In the genomic region with DNA sequence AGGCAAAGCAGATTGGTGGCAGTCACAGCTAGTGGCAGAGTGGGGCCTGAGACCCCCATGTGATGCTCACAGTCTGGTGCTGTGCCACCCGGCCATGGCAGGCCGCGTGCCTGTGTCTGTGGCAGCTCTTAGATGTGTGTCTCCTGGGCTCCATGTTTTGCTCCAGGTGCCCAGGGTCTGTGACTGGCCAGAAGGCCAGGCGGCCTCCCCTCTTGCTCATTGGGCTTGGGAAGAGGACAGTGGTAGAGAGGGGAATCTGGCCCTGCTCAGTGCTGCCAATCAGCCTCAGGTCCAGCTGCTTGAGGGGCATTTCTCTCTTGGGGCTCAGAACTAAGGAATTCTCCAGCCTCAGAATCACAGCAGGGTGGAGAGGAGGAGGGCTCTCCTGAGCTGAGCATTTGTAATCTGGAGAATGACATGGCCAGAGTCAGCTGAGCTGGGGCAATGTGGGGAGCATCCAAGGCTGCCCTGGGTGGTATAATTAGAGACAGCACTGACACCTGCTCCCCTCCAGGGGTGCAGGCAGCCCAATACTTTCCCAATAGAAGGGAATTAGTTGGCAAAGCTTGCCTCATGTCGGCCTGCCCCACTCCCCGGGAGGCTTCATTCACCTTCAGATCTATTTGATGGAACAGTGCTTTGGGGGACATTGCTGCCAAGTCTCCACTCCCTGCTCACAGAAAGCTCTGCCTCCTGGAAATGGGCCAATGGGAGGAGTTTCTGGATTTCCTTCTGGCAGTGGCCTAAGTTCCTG, we compare ENCODE assay signal across 8 cellular contexts. TPM values are rescaled to one million over a fixed set of nuclear protein-coding genes. Genes with fewer than 3 reads are reported as not detected.
A peak's percentile ranks its signal among the peaks of the same experiment; 100 is the strongest.
DNase-seq lines count a peak whose midpoint lies in the region; ATAC-seq, FAIRE-seq and TF ChIP-seq lines count a peak whose summit lies in the region.

No MANE protein-coding gene starts in this region.

- TF ChIP-seq CTCF in AG09309 (IDR thresholded peaks at IDR 0.05; ENCODE audit: control insufficient read depth, insufficient read depth, low read depth, low read length, missing control alignments) (peak; percentile 6), adrenal gland (IDR thresholded peaks at IDR 0.05) (no peak), gastrocnemius medialis (IDR thresholded peaks at IDR 0.05 in 4 of 5, conservative IDR thresholded peaks at IDR 0.05 in 1 of 5) (no peak)

- H3K36me3 ChIP-seq in adrenal gland (replicated peaks in 1 of 2) (peaks cover 0 to 23% of the 10 kb centered on the region in 2 donors), gastrocnemius medialis (peaks cover 0 to 12% of the 10 kb centered on the region in 2 donors)

- intact Hi-C loops in adrenal gland (cut with DNase I) = no loop called here
- intact Hi-C loops in left ventricle myocardium superior (cut with micrococcal nuclease) = no loop called here
- intact Hi-C loops in gastrocnemius medialis (cut with DNase I; ENCODE audit: low total_unique reads) = loop anchor here (2.0 kb wide), 1 partner anchor 54 kb away; no protein-coding TSS in a partner anchor

- ATAC-seq in left ventricle myocardium superior (peak; percentile 66), gastrocnemius medialis (peak; percentile 53 to 61), GM18520 (IDR thresholded peaks at IDR 0.05; ENCODE audit: unreplicated experiment) (no peak)
- no peak for ATAC-seq in activated T-cell treated with anti-CD3 and anti-CD28 coated beads, Interleukin-2, amount 50 U/mL, for 4 hours

- H3K4me1 Mint-ChIP-seq in activated T-cell treated with anti-CD3 and anti-CD28 coated beads, Interleukin-2, amount 50 U/mL, for 4 hours (ENCODE audit: low read depth) = peaks cover 37% of the 10 kb centered on the region

- H3K27me3 ChIP-seq in adrenal gland (no peaks in the 10 kb centered on the region), gastrocnemius medialis (no peaks in the 10 kb centered on the region)

- no peak overlapping the region for H3K4me3 Mint-ChIP-seq in activated T-cell treated with anti-CD3 and anti-CD28 coated beads, Interleukin-2, amount 50 U/mL, for 4 hours

- H3K4me3 ChIP-seq in AG09309 (ENCODE audit: control insufficient read depth, low read depth, low read length) = no peak overlapping the region
- H3K4me3 ChIP-seq in adrenal gland = no peak overlapping the region
- H3K4me3 ChIP-seq in gastrocnemius medialis = peak overlapping the region in 1 of 4 donors; percentile 13

- H3K9me3 ChIP-seq in adrenal gland (replicated peaks in 1 of 3) (no peaks in the 10 kb centered on the region), gastrocnemius medialis (no peaks in the 10 kb centered on the region)

- peak; percentile 18 for DNase-seq in AG09309 (ENCODE audit: low read depth)
- peak; percentile 78 for DNase-seq in LHCN-M2 (ENCODE audit: low read depth)
- DNase-seq in adrenal gland = peak; percentile 66 to 86 (median 79)
- peak; percentile 47 for DNase-seq in left ventricle myocardium superior
- peak; percentile 50 to 65 for DNase-seq in gastrocnemius medialis
- DNase-seq in frontal cortex (ENCODE audit: low spot score in 2 of 2) = no peak
- no peak for DNase-seq in activated T-cell treated with anti-CD3 and anti-CD28 coated beads, Interleukin-2, amount 50 U/mL, for 4 hours

- no peaks in the 10 kb centered on the region for H3K9me3 Mint-ChIP-seq in activated T-cell treated with anti-CD3 and anti-CD28 coated beads, Interleukin-2, amount 50 U/mL, for 4 hours

- H3K27ac ChIP-seq in adrenal gland (peak overlapping the region in 2 of 5 donors; percentile 3 to 17), gastrocnemius medialis (peak overlapping the region; percentile 62 to 75 (median 68))

- WGBS in adrenal gland, 4 donors = 58 to 87% (median 72%) methylated on average over 1 to 6 of the region's 6 CpGs

- in situ Hi-C loops in gastrocnemius medialis (cut with MboI; ENCODE audit: low sequenced_read_pairs in 4 of 4) = no loop called here

- H3K36me3 Mint-ChIP-seq in activated T-cell treated with anti-CD3 and anti-CD28 coated beads, Interleukin-2, amount 50 U/mL, for 4 hours (ENCODE audit: insufficient read depth) = peaks cover 11% of the 10 kb centered on the region

- TF ChIP-seq POLR2A in adrenal gland (IDR thresholded peaks at IDR 0.05) = no peak
- TF ChIP-seq POLR2A in gastrocnemius medialis (IDR thresholded peaks at IDR 0.05) = no peak

- H3K27me3 Mint-ChIP-seq in activated T-cell treated with anti-CD3 and anti-CD28 coated beads, Interleukin-2, amount 50 U/mL, for 4 hours (ENCODE audit: low read depth) = no peaks in the 10 kb centered on the region

- FAIRE-seq in frontal cortex (lab: Jason Lieb, UNC) = no peak

- H3K4me1 ChIP-seq in adrenal gland (replicated peaks in 1 of 2) (peaks cover 5 to 18% of the 10 kb centered on the region in 2 donors), gastrocnemius medialis (peaks cover 27 to 40% of the 10 kb centered on the region in 2 donors)

RNA-seq across cellular contexts. Expression of gene FBXO47, which starts 44.5 kb away (rescaled TPM):
- total RNA-seq in LHCN-M2 (2014; rRNA removed) = not detected in 2 replicates
- not detected for polyA plus RNA-seq in LHCN-M2 (2012)
- not detected for total RNA-seq in adrenal gland
- polyA plus RNA-seq in adrenal gland = not detected
- total RNA-seq in left ventricle myocardium superior = not detected
- total RNA-seq in gastrocnemius medialis = not detected
- total RNA-seq in frontal cortex = not detected
- under 1 TPM in 1 of 3 donors, not detected in 2; 0.08 TPM for total RNA-seq in activated T-cell treated with anti-CD3 and anti-CD28 coated beads, Interleukin-2, amount 50 U/mL, for 4 hours

RNA-seq across cellular contexts. Expression of gene LASP1, which starts 52.9 kb away (rescaled TPM):
- total RNA-seq in LHCN-M2 (2014; rRNA removed) = 299 and 362 TPM in 2 replicates
- polyA plus RNA-seq in LHCN-M2 (2012) = 456 TPM
- 100 to 1,000 TPM in 5 of 8 donors, 10 to 100 TPM in 3; 73.4 to 123 (median 104) TPM for total RNA-seq in adrenal gland
- polyA plus RNA-seq in adrenal gland = 10 to 100 TPM; 36.3 to 65.1 (median 43.3) TPM
- total RNA-seq in left ventricle myocardium superior = 28.4 TPM
- total RNA-seq in gastrocnemius medialis = 10 to 100 TPM; 10.7 to 24.1 (median 20.5) TPM
- total RNA-seq in frontal cortex = 44.0 TPM
- total RNA-seq in activated T-cell treated with anti-CD3 and anti-CD28 coated beads, Interleukin-2, amount 50 U/mL, for 4 hours = 100 to 1,000 TPM in 1 of 3 donors, 10 to 100 TPM in 2; 74.7 to 109 (median 88.2) TPM

Comparison
In these comparisons a context has a peak if more than half of its experiments do, and no peak if none do; other contexts are left out.
1. DNase-seq: peak in AG09309 (single experiment), LHCN-M2 (single experiment), adrenal gland (7 of 7), left ventricle myocardium superior (single experiment) and gastrocnemius medialis (2 of 2); none in frontal cortex (0 of 2) and activated T-cell treated with anti-CD3 and anti-CD28 coated beads, Interleukin-2, amount 50 U/mL, for 4 hours (single experiment).
2. ATAC-seq: peak in left ventricle myocardium superior (single experiment) and gastrocnemius medialis (2 of 2); none in GM18520 (single experiment) and activated T-cell treated with anti-CD3 and anti-CD28 coated beads, Interleukin-2, amount 50 U/mL, for 4 hours (0 of 2).